Comparison of ENCODE assay signal across 7 cellular contexts in genomic region chr1:64864018-64864945, GRCh38.
DNase-seq lines count a peak whose midpoint lies in the region; ATAC-seq and TF ChIP-seq lines count a peak whose summit lies in the region.

No MANE protein-coding gene starts in this region.

- peaks cover 14% of the 10 kb centered on the region for H4K20me1 ChIP-seq in OCI-LY7 (ENCODE audit: insufficient read depth, low read length)

- no peaks in the 10 kb centered on the region for H3K9me2 ChIP-seq in OCI-LY7 (ENCODE audit: insufficient read depth, low read length)

- H3K36me3 ChIP-seq in OCI-LY7 (ENCODE audit: insufficient read depth, low read length) (peaks cover 80% of the 10 kb centered on the region), right lobe of liver (peaks cover 0 to 40% (median 9%) of the 10 kb centered on the region in 4 donors)

- no peaks in the 10 kb centered on the region for H3K9me3 ChIP-seq in OCI-LY7 (ENCODE audit: low read length)
- H3K9me3 ChIP-seq in right lobe of liver = no peaks in the 10 kb centered on the region

- POLR2A ChIA-PET in OCI-LY7 (lab: Charles Lee) = interaction anchor here (0.5 to 3.7 kb wide), 7 partner anchors 8 to 1029 kb away, joined by 3 to 21 read pairs (median 6); partner anchors contain the start of gene JAK1

- peaks cover 9% of the 10 kb centered on the region; the same call in 1 of the 2 replicates for H3K79me2 ChIP-seq in OCI-LY7 (ENCODE audit: insufficient read depth, low read depth, low read length)

- H3K4me3 ChIP-seq in OCI-LY7 (ENCODE audit: low read depth, low read length, poor library complexity, severe bottlenecking) (peak overlapping the region; percentile 44), right lobe of liver (no peak overlapping the region)

- TF ChIP-seq CTCF in OCI-LY7 (conservative IDR thresholded peaks at IDR 0.05; ENCODE audit: low read length) = 0 out of 2 replicates have a peak, but pooled peaks have one; percentile 10
- no peak for TF ChIP-seq CTCF in right lobe of liver (IDR thresholded peaks at IDR 0.05)

- peak; percentile 100 for ATAC-seq in GM19023 (IDR thresholded peaks at IDR 0.05; ENCODE audit: unreplicated experiment)
- ATAC-seq in HG02981 (IDR thresholded peaks at IDR 0.05; ENCODE audit: unreplicated experiment) = peak; percentile 100
- ATAC-seq in right lobe of liver = peak; percentile 86 to 90 (median 88)

- BruUV-seq in OCI-LY7 (replicated peaks; lab: Mats Ljungman, UMichigan) = no TSS peak

- no peak overlapping the region for H2AFZ ChIP-seq in OCI-LY7 (ENCODE audit: low read length)

- no peaks in the 10 kb centered on the region for H3K27me3 ChIP-seq in right lobe of liver

- TF ChIP-seq POLR2A in right lobe of liver (IDR thresholded peaks at IDR 0.05) = no peak

- peak overlapping the region; percentile 80 for H3K27ac ChIP-seq in OCI-LY7 (ENCODE audit: low read depth, low read length, poor library complexity, severe bottlenecking)
- H3K27ac ChIP-seq in right lobe of liver = peak overlapping the region; percentile 1 to 58 (median 14)

- intact Hi-C loops in OCI-LY7 (cut with micrococcal nuclease; ENCODE audit: unreplicated experiment) (loop anchor here (1.0 to 2.0 kb wide), 4 partner anchors 29 to 203 kb away; partner anchors contain the start of gene JAK1), right lobe of liver (cut with DNase I) (no loop called here)

- peak; percentile 97 for DNase-seq in OCI-LY7 (ENCODE audit: low spot score)
- peak; percentile 31 for DNase-seq in activated gamma-delta T cell treated with anti-CD3 and anti-CD28 coated beads, Interleukin-2, amount 50 U/mL, for 16 hours (ENCODE audit: low read depth)
- DNase-seq in right lobe of liver = peak; percentile 74 to 88 (median 81)
- DNase-seq in stimulated activated naive CD4-positive, alpha-beta T cell treated with Interleukin-2 at 50 U/mL for 16 hours (lab: John Stamatoyannopoulos, UW) = peak; percentile 20
- no peak for DNase-seq in NCI-H1092 (lab: John Stamatoyannopoulos, UW)

- 37% methylated on average over 13 of the region's 14 CpGs for WGBS in right lobe of liver (ENCODE audit: insufficient coverage, low coverage, low lambda C conversion rate, missing lambda C conversion rate)

- H3K4me1 ChIP-seq in OCI-LY7 (ENCODE audit: insufficient read depth, low read length, poor library complexity, severe bottlenecking) = peaks cover 51% of the 10 kb centered on the region
- no peaks in the 10 kb centered on the region for H3K4me1 ChIP-seq in right lobe of liver

- H3K4me2 ChIP-seq in OCI-LY7 (ENCODE audit: low read length) = peak overlapping the region; percentile 82

- CTCF ChIA-PET in OCI-LY7 (lab: Charles Lee; ENCODE audit: unreplicated experiment) = interaction anchor here (1.1 kb wide), 1 partner anchor 96 kb away, joined by 3 read pairs; no protein-coding TSS in a partner anchor
